ENCODE assay signal across 2 cellular contexts in genomic region chr12:90791445-90791844, GRCh38.
TF ChIP-seq lines count a peak whose summit lies in the region.

No MANE protein-coding gene starts in this region.

TF ChIP-seq in SK-N-SH, 30 proteins besides CTCF, POLR2A, EP300 and RAD21 (continued from another document):
- TF ChIP-seq MEF2A (IDR thresholded peaks at IDR 0.05; ENCODE audit: borderline replicate concordance, low read depth), result no peak
- no peak for TF ChIP-seq REST (IDR thresholded peaks at IDR 0.05; ENCODE audit: low read depth, low read length)
- TF ChIP-seq FOXM1 (IDR thresholded peaks at IDR 0.05; ENCODE audit: low read depth), result no peak
- peak; percentile 26; the same call in 1 of the 2 replicates for TF ChIP-seq TEAD4 (IDR thresholded peaks at IDR 0.05; ENCODE audit: borderline replicate concordance, insufficient read depth)
- no peak for TF ChIP-seq USF2 (IDR thresholded peaks at IDR 0.05; ENCODE audit: borderline replicate concordance, low read depth, low read length)
- TF ChIP-seq MXI1 (IDR thresholded peaks at IDR 0.05; ENCODE audit: low read depth, low read length), result peak; percentile 42; the same call in 1 of the 2 replicates
- no peak for TF ChIP-seq USF1 (IDR thresholded peaks at IDR 0.05; ENCODE audit: borderline replicate concordance, low read depth)
- TF ChIP-seq GATA2 (CRISPR knock-in tag; IDR thresholded peaks at IDR 0.05), result peak; percentile 99
- TF ChIP-seq TAF1 (IDR thresholded peaks at IDR 0.05; ENCODE audit: borderline replicate concordance, low read depth, low read length), result no peak
- peak; percentile 98 for TF ChIP-seq RCOR1 (IDR thresholded peaks at IDR 0.05; ENCODE audit: low read length)
- TF ChIP-seq ZBTB33 (IDR thresholded peaks at IDR 0.05; ENCODE audit: borderline replicate concordance, low read depth), result no peak
- peak; percentile 86 for TF ChIP-seq FOXJ3 (CRISPR knock-in tag; IDR thresholded peaks at IDR 0.05)
- no peak for TF ChIP-seq FOSL2 (IDR thresholded peaks at IDR 0.05; ENCODE audit: borderline replicate concordance, low read depth)
- TF ChIP-seq PBX3 (IDR thresholded peaks at IDR 0.05), result no peak
- TF ChIP-seq SIN3A (IDR thresholded peaks at IDR 0.05; ENCODE audit: borderline replicate concordance, low read depth, low read length), result no peak
- peak; percentile 30; the same call in 1 of the 2 replicates for TF ChIP-seq POLR2AphosphoS5 (IDR thresholded peaks at IDR 0.05; ENCODE audit: low read depth, low read length)
- no peak for TF ChIP-seq RFX5 (IDR thresholded peaks at IDR 0.05; ENCODE audit: low read length)
- no peak for TF ChIP-seq NRF1 (IDR thresholded peaks at IDR 0.05; ENCODE audit: low read depth, low read length)
- no peak for TF ChIP-seq JUND (IDR thresholded peaks at IDR 0.05)
- TF ChIP-seq TCF12 (IDR thresholded peaks at IDR 0.05), result peak; percentile 53; the same call in 1 of the 2 replicates

TF ChIP-seq in SK-N-SH treated with all-trans-retinoic acid at 6 μM for 48 hours, 23 proteins besides CTCF, POLR2A, EP300 and RAD21 (continued from another document):
- peak; percentile 97 for TF ChIP-seq TCF4 (CRISPR knock-in tag; IDR thresholded peaks at IDR 0.05; ENCODE audit: borderline replicate concordance)
- no peak for TF ChIP-seq OSR1 (CRISPR knock-in tag; IDR thresholded peaks at IDR 0.05)
- 0 out of 2 replicates have a peak, but pooled peaks have one; percentile 21 for TF ChIP-seq CREB5 (CRISPR knock-in tag; IDR thresholded peaks at IDR 0.05; ENCODE audit: low read depth)
- no peak for TF ChIP-seq POU6F1 (CRISPR knock-in tag; IDR thresholded peaks at IDR 0.05; ENCODE audit: borderline replicate concordance, low read depth)
- TF ChIP-seq TSHZ2 (CRISPR knock-in tag; IDR thresholded peaks at IDR 0.05), result peak; percentile 95; the same call in 1 of the 2 replicates
- TF ChIP-seq RARB (CRISPR knock-in tag; IDR thresholded peaks at IDR 0.05), result no peak
- no peak for TF ChIP-seq TOX (CRISPR knock-in tag; IDR thresholded peaks at IDR 0.05; ENCODE audit: borderline replicate concordance)
- no peak for TF ChIP-seq ZFP30 (CRISPR knock-in tag; IDR thresholded peaks at IDR 0.05)
- TF ChIP-seq GLIS3 (CRISPR knock-in tag; IDR thresholded peaks at IDR 0.05), result no peak
- TF ChIP-seq CSRNP3 (CRISPR knock-in tag; IDR thresholded peaks at IDR 0.05), result no peak
- no peak for TF ChIP-seq ZFP3 (CRISPR knock-in tag; IDR thresholded peaks at IDR 0.05)
- TF ChIP-seq ZNF8 (CRISPR knock-in tag; IDR thresholded peaks at IDR 0.05), result peak; percentile 71
- no peak for TF ChIP-seq ISL1 (CRISPR knock-in tag; IDR thresholded peaks at IDR 0.05)
- TF ChIP-seq SNAI2 (CRISPR knock-in tag; IDR thresholded peaks at IDR 0.05), result no peak
- no peak for TF ChIP-seq ESRRG (CRISPR knock-in tag; IDR thresholded peaks at IDR 0.05)
- TF ChIP-seq PPARA (CRISPR knock-in tag; IDR thresholded peaks at IDR 0.05; ENCODE audit: borderline replicate concordance), result peak; percentile 65; the same call in 1 of the 2 replicates
- TF ChIP-seq ZC3H10 (CRISPR knock-in tag; IDR thresholded peaks at IDR 0.05), result no peak
